8 cellular contexts compared by ENCODE assay signal in the genomic region with DNA sequence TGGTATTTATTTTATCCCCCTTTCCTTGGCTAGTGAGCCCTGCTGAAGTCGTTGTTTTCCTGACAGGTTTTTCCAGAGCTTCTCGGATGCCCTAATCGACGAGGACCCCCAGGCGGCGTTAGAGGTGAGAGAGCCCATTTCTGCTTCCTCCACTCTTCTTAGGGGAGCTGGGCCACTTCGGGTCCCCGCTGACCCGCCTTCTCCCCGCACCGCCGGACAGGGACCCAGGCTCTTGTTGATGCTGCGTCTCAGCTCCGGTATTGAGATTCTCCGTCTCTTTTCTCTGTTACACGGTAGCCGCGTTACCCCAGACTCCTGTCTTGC. TPM values are rescaled to one million over a fixed set of nuclear protein-coding genes. Genes with fewer than 3 reads are reported as not detected.
DNase-seq lines count a peak whose midpoint lies in the region; ATAC-seq and TF ChIP-seq lines count a peak whose summit lies in the region.

No MANE protein-coding gene starts in this region.

- H3K79me2 ChIP-seq in HCT116 (ENCODE audit: insufficient read depth, low read length), result peaks cover 75% of the 10 kb centered on the region

- H3K4me2 ChIP-seq in HCT116 (ENCODE audit: low read length), result peak overlapping the region; percentile 86

- H2AFZ ChIP-seq in HCT116 (ENCODE audit: low read depth, low read length, poor library complexity, severe bottlenecking) (no peak overlapping the region), neuron (ENCODE audit: low read depth, low read length) (peak overlapping the region; percentile 60)

- TF ChIP-seq CTCF in HCT116 (IDR thresholded peaks at IDR 0.05 in 2 of 3, conservative IDR thresholded peaks at IDR 0.05 in 1 of 3; ENCODE audit: borderline replicate concordance in 1 of 3, insufficient read depth in 1 of 3, low read depth in 2 of 3, low read length in 2 of 3) (no peak), NB4 (IDR thresholded peaks at IDR 0.05; ENCODE audit: low read depth, low read length) (no peak)

- H3K36me3 ChIP-seq in HCT116 (ENCODE audit: control insufficient read depth in 1 of 2, insufficient read depth in 2 of 2, low read length in 2 of 2) (peaks cover 7 to 19% of the 10 kb centered on the region in 2 experiments), neuron (ENCODE audit: insufficient read depth, low read length) (peaks cover 30% of the 10 kb centered on the region)

- RAD21 ChIA-PET in HCT116 (lab: Charles Lee; ENCODE audit: low non-redundant PET in 1 of 2, low total read pairs in 2 of 2, uncharacterized antibody in 2 of 2, unreplicated experiment in 2 of 2), result interaction anchor here in 1 of 2 experiments (1.2 kb wide), 1 partner anchor 36 kb away, joined by 4 read pairs; no protein-coding TSS in a partner anchor

- H3K4me1 ChIP-seq in HCT116 (ENCODE audit: control insufficient read depth in 1 of 2, insufficient read depth in 2 of 2, low read length in 2 of 2) (peaks cover 4 to 14% of the 10 kb centered on the region in 2 experiments; a peak in 3 of 4 replicates), neuron (ENCODE audit: insufficient read depth, low read length) (peaks cover 19% of the 10 kb centered on the region)

- TF ChIP-seq POLR2A in HCT116 (IDR thresholded peaks at IDR 0.05; ENCODE audit: borderline replicate concordance, extremely low read depth, insufficient read depth, insufficient read length) (no peak), NB4 (IDR thresholded peaks at IDR 0.05; ENCODE audit: extremely low read depth, insufficient read length) (peak; percentile 0), erythroblast (IDR thresholded peaks at IDR 0.05; ENCODE audit: low read length) (peak; percentile 42)

- no peaks in the 10 kb centered on the region for H3K9me2 ChIP-seq in HCT116 (ENCODE audit: insufficient read depth)

- H3K4me3 ChIP-seq in HCT116 (replicated peaks in 1 of 2; ENCODE audit: low read depth in 1 of 2, low read length in 2 of 2), result peak overlapping the region; percentile 93 to 99
- peak overlapping the region; percentile 95 for H3K4me3 ChIP-seq in NB4 (ENCODE audit: low read depth, low read length)
- peak overlapping the region; percentile 97 for H3K4me3 ChIP-seq in neuron (ENCODE audit: low read length)

- TSS peak; percentile 66 for BruUV-seq in HCT116 (replicated peaks; lab: Mats Ljungman, UMichigan)

- CTCF ChIA-PET in HCT116 (lab: Charles Lee), result interaction anchor here (1.0 to 2.4 kb wide), 6 partner anchors 9 to 315 kb away, joined by 3 to 13 read pairs (median 4); no protein-coding TSS in a partner anchor

- H3K9me3 ChIP-seq in HCT116 (ENCODE audit: control insufficient read depth in 1 of 2, insufficient read depth in 1 of 2, low read depth in 1 of 2, low read length in 2 of 2), result no peaks in the 10 kb centered on the region
- H3K9me3 ChIP-seq in neuron (ENCODE audit: low read length), result no peaks in the 10 kb centered on the region

- no peak for TF ChIP-seq RAD21 in HCT116 (IDR thresholded peaks at IDR 0.05; ENCODE audit: low read depth)

- POLR2A ChIA-PET in HCT116 (lab: Charles Lee), result interaction anchor here (0.6 to 3.0 kb wide), 8 partner anchors 10 to 634 kb away, joined by 3 to 32 read pairs (median 4); no protein-coding TSS in a partner anchor

- peak overlapping the region; percentile 94 for H3K9ac ChIP-seq in HCT116 (ENCODE audit: low read length)

- peak; percentile 52 for ATAC-seq in GM18511 (IDR thresholded peaks at IDR 0.05; ENCODE audit: unreplicated experiment)
- ATAC-seq in HCT116, result peak; percentile 36

- peak overlapping the region; percentile 92 for H3K27ac ChIP-seq in HCT116 (ENCODE audit: low read depth, low read length)

- H3K27me3 ChIP-seq in HCT116 (ENCODE audit: insufficient read depth, low read length), result no peaks in the 10 kb centered on the region
- no peaks in the 10 kb centered on the region for H3K27me3 ChIP-seq in neuron (ENCODE audit: insufficient read depth, low read length)

- H4K20me1 ChIP-seq in HCT116 (ENCODE audit: insufficient read depth), result no peaks in the 10 kb centered on the region

- intact Hi-C loops in HCT116 (cut with micrococcal nuclease), result loop anchor here (1.0 to 5.0 kb wide), 3 partner anchors 36 to 202 kb away; a partner anchor contains a TSS

- DNase-seq in HCT116 (ENCODE audit: low read depth, low spot score), result no peak
- no peak for DNase-seq in NB4 (ENCODE audit: low read depth)
- peak in 1 of 2 experiments; percentile 78 for DNase-seq in erythroblast (lab: John Stamatoyannopoulos, UW)
- no peak for DNase-seq in RPMI8226
- no peak for DNase-seq in KG1 (lab: John Stamatoyannopoulos, UW)
- no peak for DNase-seq in NCI-H446 treated with DMSO at 0.1 percent for 48 hours (lab: John Stamatoyannopoulos, UW)

TF ChIP-seq in HCT116, 20 proteins besides CTCF, POLR2A, EP300 and RAD21:
- TF ChIP-seq SIN3A (IDR thresholded peaks at IDR 0.05; ENCODE audit: low read depth) (no peak; the same call in 1 of the 2 replicates), EGR1 (IDR thresholded peaks at IDR 0.05; ENCODE audit: low read depth) (no peak), YY1 (IDR thresholded peaks at IDR 0.05; ENCODE audit: extremely low read depth, insufficient replicate concordance, low read depth, low read length) (no peak), CEBPB (IDR thresholded peaks at IDR 0.05; ENCODE audit: low read depth) (no peak), TCF7L2 (IDR thresholded peaks at IDR 0.05; ENCODE audit: borderline replicate concordance, extremely low read depth, insufficient read depth, insufficient read length) (no peak), CBX3 (IDR thresholded peaks at IDR 0.05; ENCODE audit: low read depth) (no peak), JUND (IDR thresholded peaks at IDR 0.05) (no peak)
- TF ChIP-seq, protein P1, sequence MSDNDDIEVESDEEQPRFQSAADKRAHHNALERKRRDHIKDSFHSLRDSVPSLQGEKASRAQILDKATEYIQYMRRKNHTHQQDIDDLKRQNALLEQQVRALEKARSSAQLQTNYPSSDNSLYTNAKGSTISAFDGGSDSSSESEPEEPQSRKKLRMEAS (IDR thresholded peaks at IDR 0.05), result no peak

RNA-seq across cellular contexts. Expression of a gene that starts 0.3 kb away (rescaled TPM):
- total RNA-seq in HCT116 (2021; ENCODE audit: unreplicated experiment), result 75.6 TPM
- polyA plus RNA-seq in HCT116 (2012), result 31.8 and 41.0 TPM in 2 replicates

RNA-seq across cellular contexts. Expression of a gene that starts 10.7 kb away (rescaled TPM):
- total RNA-seq in HCT116 (2021; ENCODE audit: unreplicated experiment), result 6.2 TPM
- 6.9 and 10.4 TPM in 2 replicates for polyA plus RNA-seq in HCT116 (2012)
